Comparison of ENCODE assay signal across 1 cellular context in genomic region chr7:27799212-27799611, GRCh38.
TF ChIP-seq lines count a peak whose summit lies in the region.

No MANE protein-coding gene starts in this region.

TF ChIP-seq in K562, 482 proteins besides CTCF, POLR2A, EP300 and RAD21 (continued from another document):
- TF ChIP-seq ZNF184 (CRISPR knock-in tag; IDR thresholded peaks at IDR 0.05) (no peak), GABPA (tag; conservative IDR thresholded peaks at IDR 0.05; ENCODE audit: low read depth) (no peak), SREBF2 (CRISPR knock-in tag; IDR thresholded peaks at IDR 0.05) (no peak), GABPB1 (CRISPR knock-in tag; IDR thresholded peaks at IDR 0.05) (no peak), POLR2B (IDR thresholded peaks at IDR 0.05; ENCODE audit: low read depth, partially characterized antibody) (no peak), TAF15 (IDR thresholded peaks at IDR 0.05; ENCODE audit: low read depth, low read length) (no peak), CGGBP1 (CRISPR knock-in tag; IDR thresholded peaks at IDR 0.05) (no peak), MAFF (IDR thresholded peaks at IDR 0.05; ENCODE audit: low read length) (peak; percentile 16; the same call in 1 of the 2 replicates), CC2D1A (IDR thresholded peaks at IDR 0.05) (no peak), CEBPB (tag; IDR thresholded peaks at IDR 0.05) (no peak), ZNF316 (IDR thresholded peaks at IDR 0.05) (peak; percentile 57; the same call in 1 of the 2 replicates), STAT5A (IDR thresholded peaks at IDR 0.05; ENCODE audit: borderline replicate concordance, low read length) (no peak), MGA (IDR thresholded peaks at IDR 0.05) (no peak), ZBTB26 (CRISPR knock-in tag; IDR thresholded peaks at IDR 0.05) (no peak)
